ENCODE assay signal across 12 cellular contexts in the genomic region with DNA sequence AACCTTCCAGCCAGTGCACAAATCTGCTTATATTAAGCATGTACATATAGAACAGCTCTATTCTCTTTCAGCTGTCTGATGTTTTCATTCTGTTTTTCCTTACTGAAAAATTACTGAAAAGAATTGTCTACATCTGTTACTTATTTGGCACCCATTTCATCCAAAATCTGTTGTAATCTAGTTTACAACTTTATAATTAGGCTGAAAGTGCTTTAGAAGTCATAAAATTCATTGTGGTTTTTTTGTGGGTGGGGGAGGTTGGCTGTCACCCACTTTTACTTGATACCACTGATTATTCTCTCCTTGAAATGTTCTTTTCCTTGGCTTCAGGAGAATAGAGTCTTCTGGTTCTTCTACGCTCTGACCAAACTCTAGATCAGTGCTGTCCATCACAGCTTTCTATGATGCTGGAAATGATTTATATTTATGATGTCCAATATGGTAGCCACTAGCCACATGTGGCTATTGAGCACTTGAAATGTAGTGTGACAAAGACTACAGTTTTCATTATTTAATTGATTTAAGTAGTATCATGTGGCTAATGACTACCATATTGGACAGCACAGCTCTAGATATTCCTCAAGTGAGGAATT. TPM values are rescaled to one million over a fixed set of nuclear protein-coding genes. Genes with fewer than 3 reads are reported as not detected.
DNase-seq lines count a peak whose midpoint lies in the region; ATAC-seq and TF ChIP-seq lines count a peak whose summit lies in the region.
"Had no signal": no experiment of that assay in that cellular context is flagged by ENCODE, and none has a peak within 500 bp of the region (broad histone marks: within the 10 kb centered on the region; RNA-seq: fewer than 3 reads in every experiment).

No MANE protein-coding gene starts in this region.

- H3K18ac ChIP-seq in mesendoderm (ENCODE audit: low read length): no peak overlapping the region

- POLR2A ChIA-PET in CD4-positive, alpha-beta T cell (lab: Charles Lee): interaction anchor here (1.6 kb wide), 1 partner anchor 144 kb away, joined by 4 read pairs; the partner anchor contains the start of gene TBC1D23

- H3K4me3 Mint-ChIP-seq in CD4-positive, alpha-beta T cell: peak overlapping the region; percentile 39

- H3K4me2 ChIP-seq in mesendoderm (ENCODE audit: low read length): no peak overlapping the region

- peaks cover 21% of the 10 kb centered on the region for H3K79me2 ChIP-seq in mesendoderm (ENCODE audit: control insufficient read depth, insufficient read depth, low read length)

- in situ Hi-C loops in astrocyte of the cerebellum (cut with HindIII; ENCODE audit: low sequenced_read_pairs): no loop called here

- H3K27me3 Mint-ChIP-seq in CD4-positive, alpha-beta T cell: no peaks in the 10 kb centered on the region

- H3K4me3 ChIP-seq in HL-60 (replicated peaks; ENCODE audit: insufficient read depth, low read length) (peak overlapping the region; percentile 91), astrocyte of the cerebellum (ENCODE audit: low read depth, low read length) (peak overlapping the region; percentile 86), mesendoderm (ENCODE audit: low read length) (no peak overlapping the region)
- H3K4me3 ChIP-seq: testis had no signal

- no peaks in the 10 kb centered on the region for H3K36me3 ChIP-seq in mesendoderm (ENCODE audit: control insufficient read depth, insufficient read depth, low read length)

- H2AK5ac ChIP-seq in mesendoderm (ENCODE audit: low read length): no peak overlapping the region

- H2BK120ac ChIP-seq in mesendoderm (ENCODE audit: low read depth, low read length): no peak overlapping the region

- peaks cover 7% of the 10 kb centered on the region for H3K9me3 Mint-ChIP-seq in CD4-positive, alpha-beta T cell

- H2BK15ac ChIP-seq in mesendoderm (replicated peaks; ENCODE audit: low read depth): no peak overlapping the region

- peaks cover 4% of the 10 kb centered on the region for H3K4me1 ChIP-seq in mesendoderm (ENCODE audit: control insufficient read depth, low read depth, low read length)

- H4K8ac ChIP-seq in mesendoderm (ENCODE audit: low read depth, low read length): no peak overlapping the region

- no peak overlapping the region for H3K23ac ChIP-seq in mesendoderm (ENCODE audit: low read length)

- H3K4ac ChIP-seq in mesendoderm (ENCODE audit: low read depth, low read length): no peak overlapping the region

- no peaks in the 10 kb centered on the region for H3K27me3 ChIP-seq in CD4-positive, alpha-beta T cell (ENCODE audit: control insufficient read depth, insufficient read depth, low read length)
- H3K27me3 ChIP-seq in HL-60 (ENCODE audit: insufficient read depth, poor library complexity, severe bottlenecking): no peaks in the 10 kb centered on the region
- H3K27me3 ChIP-seq in mesendoderm (ENCODE audit: insufficient read depth, low read length, poor library complexity): no peaks in the 10 kb centered on the region
- H3K27me3 ChIP-seq: testis had no signal

- no peak for DNase-seq in CD4-positive, alpha-beta T cell
- DNase-seq in HL-60 (ENCODE audit: low read depth in 1 of 2, low spot score in 1 of 2): no peak
- no peak for DNase-seq in astrocyte of the cerebellum (ENCODE audit: low read depth)
- DNase-seq in mesendoderm: no peak
- DNase-seq in H4 (ENCODE audit: low spot score): no peak
- DNase-seq in amygdala (lab: John Stamatoyannopoulos, UW): no peak
- DNase-seq in GM10266 (ENCODE audit: extremely low spot score): no peak
- DNase-seq: Calu3, SIG-M5, testis had no signal

- CTCF ChIA-PET in CD4-positive, alpha-beta T cell (lab: Charles Lee): no interaction called here

- ATAC-seq in CD4-positive, alpha-beta T cell (ENCODE audit: poor library complexity): no peak
- ATAC-seq in HG02798 (IDR thresholded peaks at IDR 0.05; ENCODE audit: poor library complexity, unreplicated experiment): no peak

- peaks cover 5% of the 10 kb centered on the region for H3K9me3 ChIP-seq in CD4-positive, alpha-beta T cell (ENCODE audit: control insufficient read depth, low read length)
- H3K9me3 ChIP-seq: testis had no signal

- WGBS in mesendoderm (ENCODE audit: extremely low coverage, insufficient coverage, low lambda C conversion rate): no CpG with 5 or more reads among the region's 1 CpG

- peaks cover 60% of the 10 kb centered on the region for H3K4me1 Mint-ChIP-seq in CD4-positive, alpha-beta T cell (ENCODE audit: low read depth)

- peak overlapping the region; percentile 9 for H3K9ac ChIP-seq in mesendoderm (ENCODE audit: low read length)
- H3K9ac ChIP-seq: parathyroid adenoma had no signal

- no peak overlapping the region for H3K56ac ChIP-seq in mesendoderm (ENCODE audit: low read length)

- H3K27ac Mint-ChIP-seq in CD4-positive, alpha-beta T cell: no peak overlapping the region

- TF ChIP-seq CTCF in CD4-positive, alpha-beta T cell (IDR thresholded peaks at IDR 0.05): no peak
- TF ChIP-seq CTCF in HL-60 (IDR thresholded peaks at IDR 0.05; ENCODE audit: insufficient read depth, low read length) (no peak), astrocyte of the cerebellum (IDR thresholded peaks at IDR 0.05; ENCODE audit: low read depth, low read length, missing control alignments) (no peak), GM10266 (IDR thresholded peaks at IDR 0.05; ENCODE audit: control insufficient read depth, insufficient read depth, low read depth, missing control alignments) (no peak)

- H2BK5ac ChIP-seq in mesendoderm (ENCODE audit: low read length): no peak overlapping the region

- H4K5ac ChIP-seq in mesendoderm (ENCODE audit: low read length): no peak overlapping the region

- peaks cover 8% of the 10 kb centered on the region for H3K79me1 ChIP-seq in mesendoderm (ENCODE audit: low read length)

- H3K36me3 Mint-ChIP-seq in CD4-positive, alpha-beta T cell (ENCODE audit: low read depth): peaks cover 31% of the 10 kb centered on the region

- H3K27ac ChIP-seq in CD4-positive, alpha-beta T cell (ENCODE audit: low read depth, low read length): no peak overlapping the region
- peak overlapping the region; percentile 93 for H3K27ac ChIP-seq in HL-60 (replicated peaks)
- no peak overlapping the region for H3K27ac ChIP-seq in mesendoderm (ENCODE audit: low read depth, low read length)
- H3K27ac ChIP-seq: parathyroid adenoma, testis had no signal

- intact Hi-C loops in CD4-positive, alpha-beta T cell (cut with DNase I, micrococcal nuclease): loop anchor here (2.0 to 10.0 kb wide), 6 partner anchors 45 to 1879 kb away; partner anchors contain the start of genes CLDND1 (in 1 of the 2), CMSS1 (in 1 of the 2) and DCBLD2 (in 1 of the 2)

RNA-seq across cellular contexts. Expression of gene LNP1, which starts 2.7 kb away (rescaled TPM):
- under 1 TPM; 0.47 to 0.70 TPM for total RNA-seq in CD4-positive, alpha-beta T cell
- 3.8 TPM for polyA plus RNA-seq in mesendoderm (2013, experiment 1 of 2)
- 3.4 TPM for polyA plus RNA-seq in mesendoderm (2013, experiment 2 of 2)
- total RNA-seq in H4 (2014; rRNA removed; shearing (Covaris generic)): 4.7 and 7.0 TPM in 2 replicates

RNA-seq across cellular contexts. Expression of gene TOMM70, which starts 3.2 kb away (rescaled TPM):
- total RNA-seq in CD4-positive, alpha-beta T cell: 10 to 100 TPM; 20.9 to 21.6 TPM
- polyA plus RNA-seq in mesendoderm (2013, experiment 1 of 2): 37.3 TPM
- 35.8 TPM for polyA plus RNA-seq in mesendoderm (2013, experiment 2 of 2)
- 53.4 and 64.9 TPM in 2 replicates for total RNA-seq in H4 (2014; rRNA removed; shearing (Covaris generic))
